Comparison of ENCODE assay signal across 16 cellular contexts in genomic region chr1:119316870-119317416, GRCh38. TPM values are rescaled to one million over a fixed set of nuclear protein-coding genes. Genes with fewer than 3 reads are reported as not detected.
DNase-seq lines count a peak whose midpoint lies in the region; ATAC-seq and TF ChIP-seq lines count a peak whose summit lies in the region.
"Had no signal": no experiment of that assay in that cellular context is flagged by ENCODE, and none has a peak within 500 bp of the region (broad histone marks: within the 10 kb centered on the region; RNA-seq: fewer than 3 reads in every experiment).

No MANE protein-coding gene starts in this region.

- in situ Hi-C loops in GM13977 (cut with MboI; ENCODE audit: low pct_unique_long_range_greater_than_20kb, low sequenced_read_pairs, unreplicated experiment) = no loop called here

- H3K27me3 Mint-ChIP-seq in glutamatergic neuron (ENCODE audit: unreplicated experiment) = no peaks in the 10 kb centered on the region
- H3K27me3 Mint-ChIP-seq in activated T-helper 1 cell treated with anti-CD3 and anti-CD28 coated beads, Interleukin-12 subunit alpha, Interleukin-12 subunit beta, Interleukin-2, Interleukin-4 antibody, amounts not matched to agents 30 ng/mL and 10 ng/mL and 1 ng/mL, durations not matched to agents 14 hours and 24 hours and 36 hours (ENCODE audit: insufficient read depth) = peaks cover 9% of the 10 kb centered on the region

- TF ChIP-seq CTCF in GM13977 (IDR thresholded peaks at IDR 0.05; ENCODE audit: extremely low read depth, insufficient read depth, missing control alignments) = peak; percentile 2
- 0 out of 2 replicates have a peak, but pooled peaks have one; percentile 24 for TF ChIP-seq CTCF in OCI-LY7 (conservative IDR thresholded peaks at IDR 0.05; ENCODE audit: low read length)
- no peak for TF ChIP-seq CTCF in glutamatergic neuron (IDR thresholded peaks at IDR 0.05; ENCODE audit: partially characterized antibody, unreplicated experiment)
- no peak for TF ChIP-seq CTCF in heart right ventricle (IDR thresholded peaks at IDR 0.05)

- H3K36me3 ChIP-seq in OCI-LY7 (ENCODE audit: insufficient read depth, low read length) (no peaks in the 10 kb centered on the region), heart right ventricle (no peaks in the 10 kb centered on the region)

- no peak overlapping the region for H3K27ac ChIP-seq in OCI-LY7 (ENCODE audit: low read depth, low read length, poor library complexity, severe bottlenecking)
- H3K27ac ChIP-seq in heart right ventricle = no peak overlapping the region
- H3K27ac ChIP-seq: parathyroid adenoma had no signal

- no peaks in the 10 kb centered on the region for H3K4me1 Mint-ChIP-seq in glutamatergic neuron (ENCODE audit: low read depth, unreplicated experiment)
- no peaks in the 10 kb centered on the region for H3K4me1 Mint-ChIP-seq in activated T-helper 1 cell treated with anti-CD3 and anti-CD28 coated beads, Interleukin-12 subunit alpha, Interleukin-12 subunit beta, Interleukin-2, Interleukin-4 antibody, amounts not matched to agents 30 ng/mL and 10 ng/mL and 1 ng/mL, durations not matched to agents 14 hours and 24 hours and 36 hours (ENCODE audit: low read depth)

- H3K79me2 ChIP-seq in OCI-LY7 (ENCODE audit: insufficient read depth, low read depth, low read length) = no peaks in the 10 kb centered on the region
- H3K79me2 ChIP-seq: parathyroid adenoma had no signal

- H3K9me3 Mint-ChIP-seq in glutamatergic neuron (ENCODE audit: unreplicated experiment) = no peaks in the 10 kb centered on the region
- H3K9me3 Mint-ChIP-seq in activated T-helper 1 cell treated with anti-CD3 and anti-CD28 coated beads, Interleukin-12 subunit alpha, Interleukin-12 subunit beta, Interleukin-2, Interleukin-4 antibody, amounts not matched to agents 30 ng/mL and 10 ng/mL and 1 ng/mL, durations not matched to agents 14 hours and 24 hours and 36 hours = no peaks in the 10 kb centered on the region
- H3K9me3 Mint-ChIP-seq: T-helper 1 cell treated with Interleukin-12 subunit alpha and Interleukin-12 subunit beta and Interleukin-4 antibody, amounts not matched to agents 30 μg/mL and 1 μg/mL, for 36 hours had no signal

- H3K4me1 ChIP-seq in OCI-LY7 (ENCODE audit: insufficient read depth, low read length, poor library complexity, severe bottlenecking) (no peaks in the 10 kb centered on the region), heart right ventricle (no peaks in the 10 kb centered on the region)
- H3K4me1 ChIP-seq: parathyroid adenoma had no signal

- no peak overlapping the region for H2AFZ ChIP-seq in OCI-LY7 (ENCODE audit: low read length)
- H2AFZ ChIP-seq: parathyroid adenoma had no signal

- intact Hi-C loops in OCI-LY7 (cut with micrococcal nuclease; ENCODE audit: unreplicated experiment) = no loop called here
- intact Hi-C loops in activated T-helper 1 cell treated with anti-CD3 and anti-CD28 coated beads, Interleukin-12 subunit alpha, Interleukin-12 subunit beta, Interleukin-2, Interleukin-4 antibody, amounts not matched to agents 30 ng/mL and 10 ng/mL and 1 ng/mL, durations not matched to agents 14 hours and 24 hours and 36 hours (cut with micrococcal nuclease) = no loop called here
- intact Hi-C loops in heart right ventricle (cut with DNase I) = no loop called here

- no peak overlapping the region for H3K4me3 ChIP-seq in OCI-LY7 (ENCODE audit: low read depth, low read length, poor library complexity, severe bottlenecking)
- no peak overlapping the region for H3K4me3 ChIP-seq in heart right ventricle

- H3K4me3 Mint-ChIP-seq in glutamatergic neuron (ENCODE audit: unreplicated experiment) = no peak overlapping the region
- no peak overlapping the region for H3K4me3 Mint-ChIP-seq in activated T-helper 1 cell treated with anti-CD3 and anti-CD28 coated beads, Interleukin-12 subunit alpha, Interleukin-12 subunit beta, Interleukin-2, Interleukin-4 antibody, amounts not matched to agents 30 ng/mL and 10 ng/mL and 1 ng/mL, durations not matched to agents 14 hours and 24 hours and 36 hours
- H3K4me3 Mint-ChIP-seq: T-helper 1 cell treated with Interleukin-12 subunit alpha and Interleukin-12 subunit beta and Interleukin-4 antibody, amounts not matched to agents 30 μg/mL and 1 μg/mL, for 36 hours had no signal

- H3K27ac Mint-ChIP-seq in glutamatergic neuron (ENCODE audit: unreplicated experiment) = no peak overlapping the region
- H3K27ac Mint-ChIP-seq in activated T-helper 1 cell treated with anti-CD3 and anti-CD28 coated beads, Interleukin-12 subunit alpha, Interleukin-12 subunit beta, Interleukin-2, Interleukin-4 antibody, amounts not matched to agents 30 ng/mL and 10 ng/mL and 1 ng/mL, durations not matched to agents 14 hours and 24 hours and 36 hours = no peak overlapping the region
- H3K27ac Mint-ChIP-seq: T-helper 1 cell treated with Interleukin-12 subunit alpha and Interleukin-12 subunit beta and Interleukin-4 antibody, amounts not matched to agents 30 μg/mL and 1 μg/mL, for 36 hours had no signal

- DNase-seq in AG08395 (ENCODE audit: low spot score) (peak; percentile 41), GM13977 (ENCODE audit: low spot score) (no peak), OCI-LY7 (ENCODE audit: low spot score) (no peak), glutamatergic neuron (peak; percentile 33), heart right ventricle (no peak), COR-L47 (lab: John Stamatoyannopoulos, UW) (no peak)
- DNase-seq in activated T-helper 1 cell treated with anti-CD3 and anti-CD28 coated beads, Interleukin-12 subunit alpha, Interleukin-12 subunit beta, Interleukin-2, Interleukin-4 antibody, amounts not matched to agents 30 ng/mL and 10 ng/mL and 1 ng/mL, durations not matched to agents 14 hours and 24 hours and 36 hours (ENCODE audit: low spot score) = no peak
- DNase-seq: activated CD4-positive, alpha-beta T cell treated with anti-CD3 and anti-CD28 coated beads for 1 hour; cerebellar nuclear complex; NCI-H1105 treated with DMSO at 0.1 percent for 48 hours; NCI-H510A treated with DMSO at 0.1 percent for 48 hours had no signal

- POLR2A ChIA-PET in OCI-LY7 (lab: Charles Lee) = interaction anchor here (0.7 kb wide), 1 partner anchor 58 kb away, joined by 3 read pairs; no protein-coding TSS in a partner anchor

- BruUV-seq in OCI-LY7 (replicated peaks; lab: Mats Ljungman, UMichigan) = no TSS peak

- H3K4me2 ChIP-seq in OCI-LY7 (ENCODE audit: low read length) = no peak overlapping the region

- H4K20me1 ChIP-seq in OCI-LY7 (ENCODE audit: insufficient read depth, low read length) = no peaks in the 10 kb centered on the region

- whole genome bisulfite sequencing in heart right ventricle, 2 donors = 74 to 78% methylated on average over 18 of the region's 18 CpGs

- ATAC-seq in HG03108 (IDR thresholded peaks at IDR 0.05; ENCODE audit: unreplicated experiment) (no peak), heart right ventricle (no peak)

- H3K9me3 ChIP-seq in OCI-LY7 (ENCODE audit: low read length) (no peaks in the 10 kb centered on the region), heart right ventricle (no peaks in the 10 kb centered on the region)

- CTCF ChIA-PET in OCI-LY7 (lab: Charles Lee; ENCODE audit: unreplicated experiment) = no interaction called here

- no peaks in the 10 kb centered on the region for H3K36me3 Mint-ChIP-seq in glutamatergic neuron (ENCODE audit: unreplicated experiment)
- no peaks in the 10 kb centered on the region for H3K36me3 Mint-ChIP-seq in activated T-helper 1 cell treated with anti-CD3 and anti-CD28 coated beads, Interleukin-12 subunit alpha, Interleukin-12 subunit beta, Interleukin-2, Interleukin-4 antibody, amounts not matched to agents 30 ng/mL and 10 ng/mL and 1 ng/mL, durations not matched to agents 14 hours and 24 hours and 36 hours (ENCODE audit: low read depth)

- H3K9me2 ChIP-seq in OCI-LY7 (ENCODE audit: insufficient read depth, low read length) = no peaks in the 10 kb centered on the region

- no peaks in the 10 kb centered on the region for H3K27me3 ChIP-seq in heart right ventricle

RNA-seq across cellular contexts. Expression of gene HAO2, which starts 51.6 kb away (rescaled TPM):
- total RNA-seq in OCI-LY7 (2014; rRNA removed; shearing (Covaris generic)) = not detected in 2 replicates
- total RNA-seq in OCI-LY7 (2022) = not detected in 2 replicates
- not detected for total RNA-seq in glutamatergic neuron (ENCODE audit: unreplicated experiment)
- not detected in 2 replicates for total RNA-seq in activated T-helper 1 cell treated with anti-CD3 and anti-CD28 coated beads, Interleukin-12 subunit alpha, Interleukin-12 subunit beta, Interleukin-2, Interleukin-4 antibody, amounts not matched to agents 30 ng/mL and 10 ng/mL and 1 ng/mL, durations not matched to agents 14 hours and 24 hours and 36 hours
- total RNA-seq in heart right ventricle = not detected
- under 1 TPM in 1 of 2 donors, not detected in 1; 0.01 TPM for polyA plus RNA-seq in heart right ventricle
- total RNA-seq: endothelial cell of umbilical vein, RPMI7951 had no signal
- polyA plus RNA-seq: endothelial cell of umbilical vein had no signal

Comparison
In these comparisons a context has a peak if more than half of its experiments do, and no peak if none do; other contexts are left out.
1. DNase-seq: peak in AG08395 (single experiment) and glutamatergic neuron (single experiment); none in GM13977 (single experiment), OCI-LY7 (single experiment), activated T-helper 1 cell treated with anti-CD3 and anti-CD28 coated beads, Interleukin-12 subunit alpha, Interleukin-12 subunit beta, Interleukin-2, Interleukin-4 antibody, amounts not matched to agents 30 ng/mL and 10 ng/mL and 1 ng/mL, durations not matched to agents 14 hours and 24 hours and 36 hours (single experiment), heart right ventricle (0 of 2) and COR-L47 (single experiment).
2. CTCF ChIP-seq: peak in GM13977 (single experiment) and OCI-LY7 (single experiment); none in glutamatergic neuron (single experiment) and heart right ventricle (0 of 9).